Comparison of ENCODE assay signal across 8 cellular contexts in the genomic region with DNA sequence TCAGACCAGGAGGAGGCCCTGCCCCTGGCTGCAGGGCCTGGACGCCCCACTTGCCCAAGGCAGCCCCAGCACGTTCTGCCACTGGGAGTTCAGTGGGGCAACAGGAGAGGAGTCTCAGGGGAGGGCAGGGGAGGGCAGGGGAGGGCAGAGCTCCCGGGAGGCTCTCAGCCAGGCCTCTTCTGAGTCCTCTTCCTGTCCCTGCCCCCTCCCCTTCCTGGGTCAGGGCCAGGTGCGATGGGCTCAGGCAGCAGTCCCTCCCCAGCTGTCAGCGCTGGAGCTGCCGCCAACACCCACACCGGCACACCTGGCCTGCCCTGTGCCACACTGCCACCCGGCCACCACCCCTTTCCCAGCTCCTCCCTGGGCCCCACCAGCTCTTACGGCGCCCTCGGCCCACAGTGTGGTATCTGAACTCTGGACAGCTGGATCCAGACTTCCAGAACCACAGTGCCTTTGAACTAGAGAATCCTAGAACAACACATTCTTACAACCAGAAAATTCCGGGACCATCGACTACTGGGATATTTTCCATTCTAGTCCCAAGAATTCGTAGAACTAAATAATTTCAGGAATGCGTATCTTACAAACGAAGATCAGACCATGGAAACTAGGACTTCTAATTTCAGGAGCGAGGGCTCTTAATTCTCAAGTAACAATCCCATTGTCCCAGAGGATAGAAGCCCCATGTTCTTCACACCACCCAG.
DNase-seq lines count a peak whose midpoint lies in the region; ATAC-seq lines count a peak whose summit lies in the region.

No MANE protein-coding gene starts in this region.

- no peaks in the 10 kb centered on the region for H3K9me3 ChIP-seq in HUES48 (ENCODE audit: control insufficient read depth, insufficient read depth, low read length)

- H3K27ac ChIP-seq in HUES48 (ENCODE audit: low read depth, low read length) = peak overlapping the region; percentile 45

- peaks cover 8% of the 10 kb centered on the region for H3K36me3 Mint-ChIP-seq in stimulated activated effector memory CD8-positive, alpha-beta T cell treated with anti-CD3 and anti-CD28 coated beads, Interleukin-12 subunit alpha, Interleukin-12 subunit beta, amount 100 ng/mL, for 72 hours

- peak; percentile 98 for DNase-seq in RPMI8226
- peak; percentile 29 for DNase-seq in hepatic stellate cell (ENCODE audit: low spot score)
- no peak for DNase-seq in stimulated activated effector memory CD8-positive, alpha-beta T cell treated with anti-CD3 and anti-CD28 coated beads, Interleukin-12 subunit alpha, Interleukin-12 subunit beta, amount 100 ng/mL, for 72 hours (ENCODE audit: low spot score in 2 of 2)
- no peak for DNase-seq in NCI-H2227 treated with DMSO at 0.1 percent for 48 hours (lab: John Stamatoyannopoulos, UW)

- H3K4me3 ChIP-seq in HUES48 (ENCODE audit: low read depth, low read length) = no peak overlapping the region

- H3K4me3 Mint-ChIP-seq in stimulated activated effector memory CD8-positive, alpha-beta T cell treated with anti-CD3 and anti-CD28 coated beads, Interleukin-12 subunit alpha, Interleukin-12 subunit beta, amount 100 ng/mL, for 72 hours = no peak overlapping the region

- H3K4me1 Mint-ChIP-seq in stimulated activated effector memory CD8-positive, alpha-beta T cell treated with anti-CD3 and anti-CD28 coated beads, Interleukin-12 subunit alpha, Interleukin-12 subunit beta, amount 100 ng/mL, for 72 hours = peaks cover 19% of the 10 kb centered on the region

- H3K4me1 ChIP-seq in HUES48 (ENCODE audit: control insufficient read depth, insufficient read depth, low read length) = peaks cover 19% of the 10 kb centered on the region

- no peak overlapping the region for H3K9ac ChIP-seq in HUES48 (ENCODE audit: low read depth, low read length)

- H3K27ac Mint-ChIP-seq in stimulated activated effector memory CD8-positive, alpha-beta T cell treated with anti-CD3 and anti-CD28 coated beads, Interleukin-12 subunit alpha, Interleukin-12 subunit beta, amount 100 ng/mL, for 72 hours = no peak overlapping the region

- no peaks in the 10 kb centered on the region for H3K9me3 Mint-ChIP-seq in stimulated activated effector memory CD8-positive, alpha-beta T cell treated with anti-CD3 and anti-CD28 coated beads, Interleukin-12 subunit alpha, Interleukin-12 subunit beta, amount 100 ng/mL, for 72 hours

- H3K36me3 ChIP-seq in HUES48 (ENCODE audit: control insufficient read depth, insufficient read depth, low read length) = no peaks in the 10 kb centered on the region

- no peaks in the 10 kb centered on the region for H3K27me3 ChIP-seq in HUES48 (ENCODE audit: control insufficient read depth, insufficient read depth, low read length)

- peak; percentile 31 for ATAC-seq in stimulated activated effector memory CD8-positive, alpha-beta T cell treated with anti-CD3 and anti-CD28 coated beads, Interleukin-12 subunit alpha, Interleukin-12 subunit beta, amount 100 ng/mL, for 72 hours
- ATAC-seq in GM21786 (IDR thresholded peaks at IDR 0.05; ENCODE audit: unreplicated experiment) (no peak), HG03469 (IDR thresholded peaks at IDR 0.05; ENCODE audit: unreplicated experiment) (no peak), GM21526 (IDR thresholded peaks at IDR 0.05; ENCODE audit: low FRiP score, unreplicated experiment) (no peak)

Comparison
In these comparisons a context has a peak if more than half of its experiments do, and no peak if none do; other contexts are left out.
1. DNase-seq: peak in RPMI8226 (single experiment) and hepatic stellate cell (single experiment); none in stimulated activated effector memory CD8-positive, alpha-beta T cell treated with anti-CD3 and anti-CD28 coated beads, Interleukin-12 subunit alpha, Interleukin-12 subunit beta, amount 100 ng/mL, for 72 hours (0 of 2) and NCI-H2227 treated with DMSO at 0.1 percent for 48 hours (single experiment).